ENCODE assay signal across 18 cellular contexts in the genomic region with DNA sequence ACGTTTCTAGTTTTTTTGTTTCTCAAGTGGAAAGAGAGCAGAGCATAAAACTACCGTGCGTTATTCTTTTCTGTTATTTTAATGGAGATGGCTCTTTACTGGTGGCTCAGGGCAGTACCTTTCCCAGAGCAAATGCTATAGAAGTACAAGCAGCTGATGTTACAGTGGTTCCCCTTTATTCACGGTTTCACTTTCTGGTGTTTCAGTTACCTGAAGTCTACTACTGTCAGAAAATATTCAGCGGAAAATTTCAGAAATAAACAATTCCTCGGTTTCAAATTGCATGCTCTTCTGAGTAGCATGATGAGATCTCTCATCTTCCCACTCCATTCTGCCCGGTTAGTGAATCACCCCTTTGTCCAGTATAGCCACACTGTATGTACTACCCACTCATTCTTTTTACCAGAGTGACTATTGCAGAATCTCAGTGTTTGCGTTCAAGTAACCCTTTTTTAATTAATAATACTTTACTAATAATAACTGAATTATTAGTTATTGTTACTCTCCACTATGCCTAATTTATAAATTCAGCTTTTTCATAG.
DNase-seq lines count a peak whose midpoint lies in the region; ATAC-seq and TF ChIP-seq lines count a peak whose summit lies in the region.
"Had no signal": no experiment of that assay in that cellular context is flagged by ENCODE, and none has a peak within 500 bp of the region (broad histone marks: within the 10 kb centered on the region; RNA-seq: fewer than 3 reads in every experiment).

No MANE protein-coding gene starts in this region.

- ATAC-seq in HG03135 (IDR thresholded peaks at IDR 0.05; ENCODE audit: unreplicated experiment) (no peak), HG03025 (IDR thresholded peaks at IDR 0.05; ENCODE audit: low FRiP score, unreplicated experiment) (no peak)
- ATAC-seq: K562, T-helper 17 cell had no signal

- no peaks in the 10 kb centered on the region for H4K20me1 ChIP-seq in smooth muscle cell (ENCODE audit: low read depth)

- H3K27me3 ChIP-seq in adipocyte (replicated peaks; ENCODE audit: control insufficient read depth, insufficient read depth, low read length) (no peaks in the 10 kb centered on the region), smooth muscle cell (ENCODE audit: low read depth) (no peaks in the 10 kb centered on the region)

- 74% methylated on average over 8 of the region's 8 CpGs for WGBS in smooth muscle cell (ENCODE audit: low lambda C conversion rate)

- H3K4me3 ChIP-seq in adipocyte (ENCODE audit: low read length) (no peak overlapping the region), smooth muscle cell (no peak overlapping the region)
- H3K4me3 ChIP-seq: K562 had no signal

- H3K4me2 ChIP-seq in smooth muscle cell, result peak overlapping the region; percentile 17

- H2AFZ ChIP-seq in smooth muscle cell (ENCODE audit: low read depth), result no peak overlapping the region

- peak overlapping the region; percentile 70 for H3K27ac ChIP-seq in smooth muscle cell (ENCODE audit: low read depth)
- H3K27ac ChIP-seq: RWPE1 had no signal

- H3K9me3 ChIP-seq in adipocyte (ENCODE audit: control insufficient read depth, low read length) (no peaks in the 10 kb centered on the region), smooth muscle cell (replicated peaks; ENCODE audit: low read depth) (no peaks in the 10 kb centered on the region)

- no peaks in the 10 kb centered on the region for H3K4me1 ChIP-seq in adipocyte (ENCODE audit: control insufficient read depth, insufficient read depth, low read length)
- peaks cover 5% of the 10 kb centered on the region for H3K4me1 ChIP-seq in smooth muscle cell (ENCODE audit: low read depth)

- H3K9ac ChIP-seq in adipocyte (ENCODE audit: low read length) (no peak overlapping the region), smooth muscle cell (ENCODE audit: low read depth) (no peak overlapping the region)

- H3F3A ChIP-seq in smooth muscle cell (ENCODE audit: low read depth), result no peaks in the 10 kb centered on the region

- H3K36me3 ChIP-seq in adipocyte (ENCODE audit: control insufficient read depth, insufficient read depth, low read length, severe bottlenecking) (no peaks in the 10 kb centered on the region), smooth muscle cell (ENCODE audit: low read depth) (no peaks in the 10 kb centered on the region)

- TF ChIP-seq CTCF in smooth muscle cell (IDR thresholded peaks at IDR 0.05; ENCODE audit: borderline replicate concordance, insufficient read depth, poor library complexity, severe bottlenecking), result no peak

- DNase-seq in NOMO-1 treated with DMSO at 0.1 percent for 48 hours (lab: John Stamatoyannopoulos, UW; ENCODE audit: unreplicated experiment) (peak; percentile 9), NOMO-1 treated with dmso at 0.1 percent for 144 hours (lab: John Stamatoyannopoulos, UW; ENCODE audit: unreplicated experiment) (no peak), MV-4-11 (lab: John Stamatoyannopoulos, UW) (peak; percentile 22), adipocyte (ENCODE audit: low read depth) (peak; percentile 29), smooth muscle cell (lab: John Stamatoyannopoulos, UW; ENCODE audit: unreplicated experiment) (no peak)
- DNase-seq in activated CD8-positive, alpha-beta memory T cell treated with anti-CD3 and anti-CD28 coated beads, Interleukin-2, amount 50 U/mL, for 4 hours, result no peak
- DNase-seq: CD4-positive, CD25-positive, alpha-beta regulatory T cell; HFFc6; NCI-H1417 treated with DMSO at 0.1 percent for 48 hours; NCI-H1930; NCI-H2171 treated with DMSO at 0.1 percent for 48 hours; NCI-H446; NCI-H526 treated with DMSO at 0.1 percent for 48 hours; T-helper 17 cell had no signal

- no peaks in the 10 kb centered on the region for H3K79me2 ChIP-seq in smooth muscle cell (ENCODE audit: low read depth)

Comparison
In these comparisons a context has a peak if more than half of its experiments do, and no peak if none do; other contexts are left out.
1. DNase-seq: peak in NOMO-1 treated with DMSO at 0.1 percent for 48 hours (single experiment), MV-4-11 (single experiment) and adipocyte (single experiment); none in NOMO-1 treated with dmso at 0.1 percent for 144 hours (single experiment), smooth muscle cell (single experiment) and activated CD8-positive, alpha-beta memory T cell treated with anti-CD3 and anti-CD28 coated beads, Interleukin-2, amount 50 U/mL, for 4 hours (single experiment).